14 cellular contexts compared by ENCODE assay signal in the genomic region with DNA sequence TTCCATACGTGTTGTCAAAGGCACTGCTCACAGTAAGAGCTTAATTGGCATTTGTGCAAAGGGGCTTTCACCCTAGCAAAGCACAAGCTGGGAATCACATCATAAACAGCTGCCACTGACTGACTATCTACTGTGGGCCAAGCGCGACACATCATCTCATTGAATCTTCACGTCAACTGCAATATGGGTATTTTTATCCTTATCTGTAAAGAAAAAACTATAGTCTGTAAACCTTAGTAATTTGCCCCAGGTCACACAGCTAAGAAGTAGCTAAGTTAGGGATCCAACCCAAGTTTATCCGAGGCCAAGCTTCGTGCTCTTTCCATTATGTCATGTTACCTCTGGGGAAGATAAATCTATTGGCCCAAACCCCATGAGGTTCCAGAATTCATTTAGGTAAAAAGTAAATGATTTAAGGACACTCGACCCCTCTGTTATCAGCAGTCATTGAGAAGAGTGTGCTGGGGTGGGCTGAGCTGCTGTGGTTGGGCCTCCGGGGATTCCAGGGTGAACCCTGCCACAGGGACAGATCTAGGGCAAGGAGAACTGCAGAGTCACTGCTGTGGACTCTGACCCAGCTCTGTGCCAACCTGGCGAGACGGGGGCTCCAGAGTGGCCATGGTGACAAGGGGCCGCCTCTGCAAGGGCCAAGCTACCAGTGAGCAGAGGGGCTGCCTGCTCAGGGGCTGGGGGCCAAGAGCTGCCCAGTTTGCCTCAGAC.
"Had no signal": no experiment of that assay in that cellular context is flagged by ENCODE, and none has a peak within 500 bp of the region (broad histone marks: within the 10 kb centered on the region; RNA-seq: fewer than 3 reads in every experiment).

No MANE protein-coding gene starts in this region.

- H3K27me3 ChIP-seq: tibial nerve had no signal

- H3K27ac Mint-ChIP-seq: activated CD8-positive, alpha-beta memory T cell treated with anti-CD3 and anti-CD28 coated beads, Interleukin-2, amount 10 ng/mL, durations not matched to agents 7 days and 5 days; activated naive CD8-positive, alpha-beta T cell treated with anti-CD3 and anti-CD28 coated beads, Interleukin-2, amount 10 ng/mL, durations not matched to agents 7 days and 5 days; memory B cell had no signal

- H3K36me3 Mint-ChIP-seq: activated CD8-positive, alpha-beta memory T cell treated with anti-CD3 and anti-CD28 coated beads, Interleukin-2, amount 10 ng/mL, durations not matched to agents 7 days and 5 days had no signal

- DNase-seq: activated CD4-positive, alpha-beta T cell treated with anti-CD3 and anti-CD28 coated beads for 1 hour; activated CD4-positive, alpha-beta T cell treated with anti-CD3 and anti-CD28 coated beads, Interleukin-2, amount 50 U/mL, for 48 hours; activated CD8-positive, alpha-beta memory T cell treated with anti-CD3 and anti-CD28 coated beads, Interleukin-2, amount 10 ng/mL, durations not matched to agents 7 days and 5 days; activated gamma-delta T cell treated with Interleukin-2 at 50 U/mL for 16 hours; activated naive CD8-positive, alpha-beta T cell treated with anti-CD3 and anti-CD28 coated beads, Interleukin-2, amount 10 ng/mL, durations not matched to agents 7 days and 5 days; activated T-cell treated with anti-CD3 and anti-CD28 coated beads, Interleukin-2, amount 50 U/mL, for 4 hours; cortex of kidney; effector CD8-positive, alpha-beta T cell; hippocampal formation; T1000 had no signal

- H3K4me3 ChIP-seq: skin epidermis, tibial nerve had no signal

- ATAC-seq: activated CD8-positive, alpha-beta memory T cell treated with anti-CD3 and anti-CD28 coated beads, Interleukin-2, amount 10 ng/mL, durations not matched to agents 7 days and 5 days; activated T-cell treated with anti-CD3 and anti-CD28 coated beads, Interleukin-2, amount 50 U/mL, for 4 hours had no signal

- H3K9me3 ChIP-seq: tibial nerve had no signal

- H3K4me1 Mint-ChIP-seq: activated CD8-positive, alpha-beta memory T cell treated with anti-CD3 and anti-CD28 coated beads, Interleukin-2, amount 10 ng/mL, durations not matched to agents 7 days and 5 days; activated naive CD8-positive, alpha-beta T cell treated with anti-CD3 and anti-CD28 coated beads, Interleukin-2, amount 10 ng/mL, durations not matched to agents 7 days and 5 days; memory B cell had no signal

- H3K9me3 Mint-ChIP-seq: activated naive CD8-positive, alpha-beta T cell treated with anti-CD3 and anti-CD28 coated beads, Interleukin-2, amount 10 ng/mL, durations not matched to agents 7 days and 5 days; activated T-cell treated with anti-CD3 and anti-CD28 coated beads, Interleukin-2, amount 50 U/mL, for 4 hours; memory B cell; nephron had no signal

- H3K27me3 Mint-ChIP-seq: activated CD8-positive, alpha-beta memory T cell treated with anti-CD3 and anti-CD28 coated beads, Interleukin-2, amount 10 ng/mL, durations not matched to agents 7 days and 5 days; activated naive CD8-positive, alpha-beta T cell treated with anti-CD3 and anti-CD28 coated beads, Interleukin-2, amount 10 ng/mL, durations not matched to agents 7 days and 5 days; memory B cell had no signal

- H3K4me3 Mint-ChIP-seq: activated CD8-positive, alpha-beta memory T cell treated with anti-CD3 and anti-CD28 coated beads, Interleukin-2, amount 10 ng/mL, durations not matched to agents 7 days and 5 days; activated naive CD8-positive, alpha-beta T cell treated with anti-CD3 and anti-CD28 coated beads, Interleukin-2, amount 10 ng/mL, durations not matched to agents 7 days and 5 days; activated T-cell treated with anti-CD3 and anti-CD28 coated beads, Interleukin-2, amount 50 U/mL, for 4 hours; memory B cell; nephron had no signal

- H3K27ac ChIP-seq: skin epidermis, tibial nerve had no signal
